Comparison of ENCODE assay signal across 1 cellular context in genomic region chr13:26881154-26881553, GRCh38.
TF ChIP-seq lines count a peak whose summit lies in the region.

No MANE protein-coding gene starts in this region.

TF ChIP-seq in HepG2, 621 proteins besides CTCF, POLR2A, EP300 and RAD21 (continued from another document):
- TF ChIP-seq, protein P1, sequence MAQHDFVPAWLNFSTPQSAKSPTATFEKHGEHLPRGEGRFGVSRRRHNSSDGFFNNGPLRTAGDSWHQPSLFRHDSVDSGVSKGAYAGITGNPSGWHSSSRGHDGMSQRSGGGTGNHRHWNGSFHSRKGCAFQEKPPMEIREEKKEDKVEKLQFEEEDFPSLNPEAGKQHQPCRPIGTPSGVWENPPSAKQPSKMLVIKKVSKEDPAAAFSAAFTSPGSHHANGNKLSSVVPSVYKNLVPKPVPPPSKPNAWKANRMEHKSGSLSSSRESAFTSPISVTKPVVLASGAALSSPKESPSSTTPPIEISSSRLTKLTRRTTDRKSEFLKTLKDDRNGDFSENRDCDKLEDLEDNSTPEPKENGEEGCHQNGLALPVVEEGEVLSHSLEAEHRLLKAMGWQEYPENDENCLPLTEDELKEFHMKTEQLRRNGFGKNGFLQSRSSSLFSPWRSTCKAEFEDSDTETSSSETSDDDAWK (CRISPR knock-in tag; IDR thresholded peaks at IDR 0.05): no peak
- TF ChIP-seq ARNT2 (CRISPR knock-in tag; IDR thresholded peaks at IDR 0.05; ENCODE audit: low read depth) (no peak), ZNF12 (CRISPR knock-in tag; IDR thresholded peaks at IDR 0.05) (no peak)
